ENCODE assay signal across 18 cellular contexts in genomic region chr1:44447051-44447806, GRCh38.
"Had no signal": no experiment of that assay in that cellular context is flagged by ENCODE, and none has a peak within 500 bp of the region (broad histone marks: within the 10 kb centered on the region; RNA-seq: fewer than 3 reads in every experiment).

No MANE protein-coding gene starts in this region.

- H3K9me3 ChIP-seq: esophagus squamous epithelium, right atrium auricular region, stomach, testis had no signal

- FAIRE-seq: frontal cortex, kidney had no signal

- ATAC-seq: left lobe of liver had no signal

- H3K4me3 ChIP-seq: esophagus squamous epithelium, right atrium auricular region, skin epidermis, stomach, testis had no signal

- H3K27ac ChIP-seq: esophagus squamous epithelium, right atrium auricular region, skin epidermis, stomach, testis had no signal

- H3K4me1 ChIP-seq: esophagus squamous epithelium, right atrium auricular region, stomach, testis had no signal

- H3K36me3 ChIP-seq: esophagus squamous epithelium, right atrium auricular region, stomach had no signal

- H3K27me3 ChIP-seq: right atrium auricular region, testis had no signal

- DNase-seq: activated CD4-positive, alpha-beta T cell treated with anti-CD3 and anti-CD28 coated beads, Interleukin-2, amount 50 U/mL, for 1 hour; activated CD8-positive, alpha-beta memory T cell treated with anti-CD3 and anti-CD28 coated beads, Interleukin-2, amount 50 U/mL, for 48 hours; activated gamma-delta T cell treated with Interleukin-2 at 50 U/mL for 16 hours; activated T-cell treated with anti-CD3 and anti-CD28 coated beads, Interleukin-2, amount 50 U/mL, for 72 hours; effector CD4-positive, alpha-beta T cell; esophagus squamous epithelium; head of caudate nucleus; kidney; naive B cell; stimulated activated CD4-positive, alpha-beta T cell treated with anti-CD3 and anti-CD28 coated beads, Interleukin-15, amount 100 ng/mL, for 24 hours; stimulated activated CD4-positive, alpha-beta T cell treated with anti-CD3 and anti-CD28 coated beads, Interleukin-2, amount 100 ng/mL, for 48 hours; stomach; T1000; testis had no signal
